Comparison of ENCODE assay signal across 29 cellular contexts in the genomic region with DNA sequence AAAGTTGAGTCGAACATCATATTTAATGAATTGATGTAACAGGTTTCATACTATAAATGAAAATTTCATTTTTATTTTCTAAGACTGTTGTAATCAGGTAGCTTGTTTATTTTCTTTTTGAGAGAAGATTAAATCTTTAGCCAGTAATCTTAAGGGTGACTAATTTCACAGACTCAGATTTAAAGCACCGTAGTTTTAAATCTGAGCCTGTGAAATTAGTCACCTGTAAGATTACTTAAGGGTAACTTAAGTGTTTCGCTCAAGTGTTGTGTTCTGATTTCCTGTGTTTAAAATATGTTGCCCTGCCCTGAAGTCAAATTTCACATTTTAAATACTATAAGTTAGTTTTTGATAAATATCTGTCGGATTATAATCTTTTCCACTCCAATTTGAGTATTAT. TPM values are rescaled to one million over a fixed set of nuclear protein-coding genes. Genes with fewer than 3 reads are reported as not detected.
"Had no signal": no experiment of that assay in that cellular context is flagged by ENCODE, and none has a peak within 500 bp of the region (broad histone marks: within the 10 kb centered on the region; RNA-seq: fewer than 3 reads in every experiment).

No MANE protein-coding gene starts in this region.

- H3K9me3 Mint-ChIP-seq: natural killer cell had no signal

- H2AFZ ChIP-seq: hepatocyte, neural progenitor cell, parathyroid adenoma had no signal

- H3K4me2 ChIP-seq: hepatocyte, neural progenitor cell, smooth muscle cell had no signal

- H3K4me3 ChIP-seq: heart right ventricle, hepatocyte, left ventricle myocardium inferior, lung, neural progenitor cell, psoas muscle, right atrium auricular region, right lobe of liver, smooth muscle cell, stomach, testis, thyroid gland, transverse colon, upper lobe of left lung had no signal

- H3K79me2 ChIP-seq: hepatocyte, parathyroid adenoma had no signal

- H3K27me3 ChIP-seq: heart right ventricle, hepatocyte, neural progenitor cell, neutrophil, right atrium auricular region, right lobe of liver, stomach, testis, thyroid gland, transverse colon, upper lobe of left lung had no signal

- H3K27ac ChIP-seq: heart right ventricle, hepatocyte, left ventricle myocardium inferior, neural progenitor cell, neutrophil, parathyroid adenoma, psoas muscle, right atrium auricular region, right lobe of liver, stomach, testis, thyroid gland, transverse colon, upper lobe of left lung had no signal

- H3K9me3 ChIP-seq: left ventricle myocardium inferior, neutrophil, psoas muscle, right atrium auricular region, right lobe of liver, stomach, testis, thyroid gland, transverse colon, upper lobe of left lung had no signal

- H3K27ac Mint-ChIP-seq: mesothelial cell of epicardium; natural killer cell; nephron progenitor cell; neural progenitor cell; stimulated activated naive B cell treated with anti-CD40 and anti-IgM and Interleukin-4, amounts not matched to agents 10 μg/mL and 1 μg/mL and 100 μg/mL, for 72 hours had no signal

- DNase-seq: heart right ventricle; kidney; left colon; left ventricle myocardium inferior; mesendoderm; naive B cell; natural killer cell; nephron progenitor cell; occipital lobe; psoas muscle; right lobe of liver; stimulated activated CD4-positive, alpha-beta T cell treated with anti-CD3 and anti-CD28 coated beads, Interleukin-1b, Interleukin-23, amount 100 ng/mL, for 48 hours; stimulated activated CD4-positive, alpha-beta T cell treated with anti-CD3 and anti-CD28 coated beads, Interleukin-2, amount 100 ng/mL, for 48 hours; stimulated activated naive B cell treated with anti-CD40 and anti-IgM and Interleukin-4, amounts not matched to agents 10 μg/mL and 1 μg/mL and 100 μg/mL, for 72 hours; stimulated activated naive CD8-positive, alpha-beta T cell treated with anti-CD3 and anti-CD28 coated beads, Interleukin-15, Interleukin-2, amounts not matched to agents 100 U/mL and 50 U/mL, for 24 hours; stomach; testis; thyroid gland; transverse colon; upper lobe of left lung had no signal

- H3K4me1 ChIP-seq: heart right ventricle, parathyroid adenoma, psoas muscle, right atrium auricular region, right lobe of liver, stomach, testis, thyroid gland, transverse colon, upper lobe of left lung had no signal

- ATAC-seq: heart right ventricle; left colon; natural killer cell; psoas muscle; right lobe of liver; stimulated activated naive B cell treated with anti-CD40 and anti-IgM and Interleukin-4, amounts not matched to agents 10 μg/mL and 1 μg/mL and 100 μg/mL, for 72 hours; stimulated activated naive CD8-positive, alpha-beta T cell treated with anti-CD3 and anti-CD28 coated beads, Interleukin-15, Interleukin-2, amounts not matched to agents 100 U/mL and 50 U/mL, for 24 hours had no signal

- H3K4me3 Mint-ChIP-seq: mesothelial cell of epicardium; naive B cell; natural killer cell; nephron progenitor cell; neural progenitor cell; stimulated activated naive B cell treated with anti-CD40 and anti-IgM and Interleukin-4, amounts not matched to agents 10 μg/mL and 1 μg/mL and 100 μg/mL, for 72 hours had no signal

- H3K27me3 Mint-ChIP-seq: naive B cell; stimulated activated naive B cell treated with anti-CD40 and anti-IgM and Interleukin-4, amounts not matched to agents 10 μg/mL and 1 μg/mL and 100 μg/mL, for 72 hours had no signal

- FAIRE-seq: kidney, urothelium cell line had no signal

- H3K4me1 Mint-ChIP-seq: mesothelial cell of epicardium, naive B cell, natural killer cell had no signal

- H3K9ac ChIP-seq: neural progenitor cell, parathyroid adenoma had no signal

RNA-seq across cellular contexts. Expression of a gene that starts 35.8 kb away (rescaled TPM):
- polyA plus RNA-seq: smooth muscle cell had no signal
